In the genomic region with DNA sequence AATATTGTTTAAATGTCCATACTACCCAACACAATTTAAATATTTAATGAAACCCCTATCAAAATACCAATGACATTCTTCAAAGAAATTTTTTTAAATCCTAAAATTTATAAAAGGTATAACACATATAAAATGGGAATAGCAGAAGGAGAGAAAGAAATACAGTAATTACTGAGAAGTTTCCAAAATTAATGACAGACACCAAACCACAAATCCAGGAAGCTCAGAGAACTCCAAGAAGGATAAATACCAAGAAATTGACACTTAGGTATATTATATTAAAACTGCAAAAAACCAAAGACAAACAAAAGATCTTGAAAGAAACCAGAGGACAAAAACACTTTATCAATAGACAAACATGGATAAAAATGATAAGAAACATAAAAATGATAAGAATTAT, we compare ENCODE assay signal across 1 cellular context.
TF ChIP-seq lines count a peak whose summit lies in the region.

No MANE protein-coding gene starts in this region.

TF ChIP-seq in SK-N-SH, 30 proteins besides CTCF, POLR2A, EP300 and RAD21 (continued from another document):
- TF ChIP-seq, protein P1, sequence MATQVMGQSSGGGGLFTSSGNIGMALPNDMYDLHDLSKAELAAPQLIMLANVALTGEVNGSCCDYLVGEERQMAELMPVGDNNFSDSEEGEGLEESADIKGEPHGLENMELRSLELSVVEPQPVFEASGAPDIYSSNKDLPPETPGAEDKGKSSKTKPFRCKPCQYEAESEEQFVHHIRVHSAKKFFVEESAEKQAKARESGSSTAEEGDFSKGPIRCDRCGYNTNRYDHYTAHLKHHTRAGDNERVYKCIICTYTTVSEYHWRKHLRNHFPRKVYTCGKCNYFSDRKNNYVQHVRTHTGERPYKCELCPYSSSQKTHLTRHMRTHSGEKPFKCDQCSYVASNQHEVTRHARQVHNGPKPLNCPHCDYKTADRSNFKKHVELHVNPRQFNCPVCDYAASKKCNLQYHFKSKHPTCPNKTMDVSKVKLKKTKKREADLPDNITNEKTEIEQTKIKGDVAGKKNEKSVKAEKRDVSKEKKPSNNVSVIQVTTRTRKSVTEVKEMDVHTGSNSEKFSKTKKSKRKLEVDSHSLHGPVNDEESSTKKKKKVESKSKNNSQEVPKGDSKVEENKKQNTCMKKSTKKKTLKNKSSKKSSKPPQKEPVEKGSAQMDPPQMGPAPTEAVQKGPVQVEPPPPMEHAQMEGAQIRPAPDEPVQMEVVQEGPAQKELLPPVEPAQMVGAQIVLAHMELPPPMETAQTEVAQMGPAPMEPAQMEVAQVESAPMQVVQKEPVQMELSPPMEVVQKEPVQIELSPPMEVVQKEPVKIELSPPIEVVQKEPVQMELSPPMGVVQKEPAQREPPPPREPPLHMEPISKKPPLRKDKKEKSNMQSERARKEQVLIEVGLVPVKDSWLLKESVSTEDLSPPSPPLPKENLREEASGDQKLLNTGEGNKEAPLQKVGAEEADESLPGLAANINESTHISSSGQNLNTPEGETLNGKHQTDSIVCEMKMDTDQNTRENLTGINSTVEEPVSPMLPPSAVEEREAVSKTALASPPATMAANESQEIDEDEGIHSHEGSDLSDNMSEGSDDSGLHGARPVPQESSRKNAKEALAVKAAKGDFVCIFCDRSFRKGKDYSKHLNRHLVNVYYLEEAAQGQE (IDR thresholded peaks at IDR 0.05; ENCODE audit: low read depth, low read length) = no peak
- TF ChIP-seq RFX5 (IDR thresholded peaks at IDR 0.05; ENCODE audit: low read length) (no peak), ELF1 (IDR thresholded peaks at IDR 0.05) (no peak), GATA2 (CRISPR knock-in tag; IDR thresholded peaks at IDR 0.05) (no peak), SIN3A (IDR thresholded peaks at IDR 0.05; ENCODE audit: borderline replicate concordance, low read depth, low read length) (no peak), NFIC (IDR thresholded peaks at IDR 0.05; ENCODE audit: borderline replicate concordance) (no peak)
